15 cellular contexts compared by ENCODE assay signal in genomic region chr2:239286901-239287300, GRCh38.
A peak's percentile ranks its signal among the peaks of the same experiment; 100 is the strongest.
DNase-seq lines count a peak whose midpoint lies in the region; ATAC-seq and TF ChIP-seq lines count a peak whose summit lies in the region.
"Had no signal": no experiment of that assay in that cellular context is flagged by ENCODE, and none has a peak within 500 bp of the region (broad histone marks: within the 10 kb centered on the region; RNA-seq: fewer than 3 reads in every experiment).

No MANE protein-coding gene starts in this region.

- in situ Hi-C loops in IMR-90 (cut with MboI; ENCODE audit: low sequenced_read_pairs) = no loop called here

- H2BK120ac ChIP-seq in IMR-90 (ENCODE audit: low read depth, low read length) = peak overlapping the region; percentile 62

- no peak overlapping the region for H3K4me3 ChIP-seq in CD4-positive, alpha-beta memory T cell (ENCODE audit: low read length in 2 of 2)
- H3K4me3 ChIP-seq in IMR-90 (ENCODE audit: insufficient read depth, low read depth, low read length) (no peak overlapping the region), gastroesophageal sphincter (no peak overlapping the region)
- H3K4me3 ChIP-seq: hepatocyte had no signal

- dilution Hi-C loops in IMR-90 (cut with HindIII; ENCODE audit: low sequenced_read_pairs, unreplicated experiment) = no loop called here

- no peak overlapping the region for H4K5ac ChIP-seq in IMR-90 (ENCODE audit: low read depth, low read length)

- peak overlapping the region; percentile 22; the same call in 1 of the 2 replicates for H3K56ac ChIP-seq in IMR-90 (ENCODE audit: extremely low read depth, insufficient read depth, low read length)

- peak overlapping the region in 6 of 8 donors; percentile 37 to 88 (median 56) for H3K4me3 Mint-ChIP-seq in CD4-positive, alpha-beta memory T cell
- peak overlapping the region; percentile 6 for H3K4me3 Mint-ChIP-seq in neural crest cell
- H3K4me3 Mint-ChIP-seq: dendritic cell treated with granulocyte-macrophage colony-stimulating factor and Interleukin-4, amounts not matched to agents 40 ng/mL and 50 ng/mL, for 4 days had no signal

- H3K23ac ChIP-seq in IMR-90 (ENCODE audit: low read depth, low read length) = peak overlapping the region; percentile 84

- CTCF ChIA-PET in CD4-positive, alpha-beta memory T cell (lab: Charles Lee; ENCODE audit: partially characterized antibody) = interaction anchor here (2.1 to 4.6 kb wide), 2 partner anchors 9 to 11 kb away, joined by 8 to 24 read pairs; no protein-coding TSS in a partner anchor
- CTCF ChIA-PET in IMR-90 (lab: Yijun Ruan, JAX) = no interaction called here

- TF ChIP-seq CTCF in IMR-90 (conservative IDR thresholded peaks at IDR 0.05; ENCODE audit: low read depth, low read length) (no peak), gastroesophageal sphincter (IDR thresholded peaks at IDR 0.05) (no peak), neural crest cell (conservative IDR thresholded peaks at IDR 0.05) (no peak)

- peak overlapping the region; percentile 88 for H2AK5ac ChIP-seq in IMR-90 (ENCODE audit: low read depth, low read length)

- peaks cover 48 to 68% (median 56%) of the 10 kb centered on the region in 4 donors for H3K4me1 Mint-ChIP-seq in CD4-positive, alpha-beta memory T cell
- peaks cover 68% of the 10 kb centered on the region for H3K4me1 Mint-ChIP-seq in neural crest cell

- peaks cover 45 to 82% of the 10 kb centered on the region in 2 experiments for H3K79me1 ChIP-seq in IMR-90 (ENCODE audit: low read depth in 1 of 2, low read length in 2 of 2)

- TF ChIP-seq EP300 in gastroesophageal sphincter (IDR thresholded peaks at IDR 0.05) = no peak

- H2BK5ac ChIP-seq in IMR-90 (ENCODE audit: low read depth, low read length, poor library complexity, severe bottlenecking) = peak overlapping the region; percentile 17

- DNase-seq in CD4-positive, alpha-beta memory T cell = no peak
- DNase-seq in IMR-90 (no peak), neural crest cell (ENCODE audit: low read depth, low spot score) (no peak), SW 1271 (lab: John Stamatoyannopoulos, UW) (no peak), GM19238 (ENCODE audit: insufficient read length, low spot score) (no peak)
- DNase-seq: activated CD4-positive, alpha-beta T cell treated with anti-CD3 and anti-CD28 coated beads for 48 hours; DMS79; kidney glomerular epithelial cell; NCI-H2227 treated with DMSO at 0.1 percent for 48 hours; RPMI8226 had no signal

- no peaks in the 10 kb centered on the region for H3K27me3 ChIP-seq in CD4-positive, alpha-beta memory T cell (ENCODE audit: insufficient read depth, low read length)
- H3K27me3 ChIP-seq in IMR-90 (ENCODE audit: control insufficient read depth, insufficient read depth, low read length) (no peaks in the 10 kb centered on the region), gastroesophageal sphincter (no peaks in the 10 kb centered on the region)
- H3K27me3 ChIP-seq: hepatocyte had no signal

- 98% methylated on average over 5 of the region's 10 CpGs; no CpG with 5 or more reads in 1 of the 2 experiments for WGBS in IMR-90 (ENCODE audit: extremely low coverage in 2 of 2, insufficient read length in 1 of 2), 2 experiments
- WGBS in gastroesophageal sphincter (ENCODE audit: low coverage in 1 of 2), 2 donors = 82 to 94% methylated on average over 9 to 10 of the region's 10 CpGs

- ATAC-seq in IMR-90 (ENCODE audit: low read depth) = no peak
- ATAC-seq in gastroesophageal sphincter = no peak
- ATAC-seq in GM18870 (IDR thresholded peaks at IDR 0.05; ENCODE audit: unreplicated experiment) = no peak
- no peak for ATAC-seq in HG03280 (IDR thresholded peaks at IDR 0.05; ENCODE audit: unreplicated experiment)

- H3K4me1 ChIP-seq in CD4-positive, alpha-beta memory T cell (ENCODE audit: insufficient read depth, low read length) = peaks cover 70% of the 10 kb centered on the region
- H3K4me1 ChIP-seq in IMR-90 (ENCODE audit: control insufficient read depth, insufficient read depth, low read length) = peaks cover 43% of the 10 kb centered on the region
- peaks cover 0 to 95% (median 48%) of the 10 kb centered on the region in 3 donors for H3K4me1 ChIP-seq in gastroesophageal sphincter

- H3K18ac ChIP-seq in IMR-90 (ENCODE audit: low read depth, low read length) = 0 out of 2 replicates have a peak overlapping the region, but pooled peaks have one; percentile 71

- no peak overlapping the region; the same call in 1 of the 2 replicates for H3K4me2 ChIP-seq in IMR-90 (ENCODE audit: low read depth, low read length)

- peak overlapping the region; percentile 47; the same call in 2 of the 3 replicates for H2BK15ac ChIP-seq in IMR-90 (ENCODE audit: low read depth, low read length)

- no TSS peak for BruUV-seq in IMR-90 (replicated peaks; lab: Mats Ljungman, UMichigan)

- peak overlapping the region; percentile 37 to 71; a peak in 3 of 4 replicates for H4K8ac ChIP-seq in IMR-90 (ENCODE audit: low read depth in 2 of 2, low read length in 2 of 2)

- peaks cover 0 to 6% of the 10 kb centered on the region in 2 donors for H3K36me3 Mint-ChIP-seq in CD4-positive, alpha-beta memory T cell
- H3K36me3 Mint-ChIP-seq in neural crest cell (ENCODE audit: low read depth) = no peaks in the 10 kb centered on the region

- H3K14ac ChIP-seq in IMR-90 (replicated peaks; ENCODE audit: low read depth, low read length) = peak overlapping the region; percentile 73

- H3K4ac ChIP-seq in IMR-90 (ENCODE audit: low read depth, low read length) = peak overlapping the region; percentile 88

- no peak overlapping the region for H2AFZ ChIP-seq in IMR-90 (replicated peaks; ENCODE audit: low read length, poor library complexity)
- H2AFZ ChIP-seq: hepatocyte had no signal

- no peaks in the 10 kb centered on the region for H3K9me3 ChIP-seq in CD4-positive, alpha-beta memory T cell (ENCODE audit: control insufficient read depth in 1 of 2, low read length in 2 of 2)
- no peaks in the 10 kb centered on the region for H3K9me3 ChIP-seq in IMR-90 (ENCODE audit: control insufficient read depth, insufficient read depth, low read length)
- no peaks in the 10 kb centered on the region for H3K9me3 ChIP-seq in gastroesophageal sphincter

- intact Hi-C loops in CD4-positive, alpha-beta memory T cell (cut with micrococcal nuclease) = loop anchor here (5.0 kb wide), 1 partner anchor 40 kb away; no protein-coding TSS in a partner anchor
- intact Hi-C loops in IMR-90 (cut with micrococcal nuclease) = loop anchor here (5.0 kb wide), 1 partner anchor 60 kb away; no protein-coding TSS in a partner anchor

- peak overlapping the region; percentile 57 for H4K91ac ChIP-seq in IMR-90 (ENCODE audit: insufficient read depth, low read depth, low read length)

- peak overlapping the region; percentile 79 for H2BK20ac ChIP-seq in IMR-90 (ENCODE audit: low read depth, low read length)

- H3K36me3 ChIP-seq in CD4-positive, alpha-beta memory T cell (ENCODE audit: insufficient read depth, low read length) = no peaks in the 10 kb centered on the region
- H3K36me3 ChIP-seq in IMR-90 (ENCODE audit: control insufficient read depth, insufficient read depth, low read length) = no peaks in the 10 kb centered on the region
- no peaks in the 10 kb centered on the region for H3K36me3 ChIP-seq in gastroesophageal sphincter

- TF ChIP-seq RAD21 in IMR-90 (IDR thresholded peaks at IDR 0.05; ENCODE audit: low read length) = no peak

- POLR2A ChIA-PET in CD4-positive, alpha-beta memory T cell (lab: Charles Lee; ENCODE audit: partially characterized antibody) = interaction anchor here (2.4 to 6.0 kb wide), 4 partner anchors 8 to 20 kb away, joined by 13 to 55 read pairs (median 26); no protein-coding TSS in a partner anchor
- POLR2A ChIA-PET in IMR-90 (lab: Charles Lee; ENCODE audit: unreplicated experiment) = no interaction called here

- H3K9me1 ChIP-seq in IMR-90 (ENCODE audit: insufficient read depth, low read length) = peaks cover 24% of the 10 kb centered on the region

- no peaks in the 10 kb centered on the region for H4K20me1 ChIP-seq in IMR-90 (ENCODE audit: insufficient read depth, low read length)

- no peaks in the 10 kb centered on the region for H3K27me3 Mint-ChIP-seq in CD4-positive, alpha-beta memory T cell
- no peaks in the 10 kb centered on the region for H3K27me3 Mint-ChIP-seq in neural crest cell (ENCODE audit: low read depth)
- H3K27me3 Mint-ChIP-seq: dendritic cell treated with granulocyte-macrophage colony-stimulating factor and Interleukin-4, amounts not matched to agents 40 ng/mL and 50 ng/mL, for 4 days had no signal

- TF ChIP-seq POLR2A in IMR-90 (IDR thresholded peaks at IDR 0.05; ENCODE audit: low read depth, low read length) (no peak), gastroesophageal sphincter (IDR thresholded peaks at IDR 0.05) (no peak)

- H3K9me3 Mint-ChIP-seq in CD4-positive, alpha-beta memory T cell = no peaks in the 10 kb centered on the region
- H3K9me3 Mint-ChIP-seq in neural crest cell = no peaks in the 10 kb centered on the region
- H3K9me3 Mint-ChIP-seq: dendritic cell treated with granulocyte-macrophage colony-stimulating factor and Interleukin-4, amounts not matched to agents 40 ng/mL and 50 ng/mL, for 4 days had no signal

- H2AK9ac ChIP-seq in IMR-90 (replicated peaks; ENCODE audit: low read depth, low read length, poor library complexity) = no peak overlapping the region

- H3K27ac Mint-ChIP-seq in CD4-positive, alpha-beta memory T cell = peak overlapping the region in 6 of 7 donors; percentile 11 to 92 (median 74)
- no peak overlapping the region for H3K27ac Mint-ChIP-seq in neural crest cell (ENCODE audit: unreplicated experiment)
- H3K27ac Mint-ChIP-seq: dendritic cell treated with granulocyte-macrophage colony-stimulating factor and Interleukin-4, amounts not matched to agents 40 ng/mL and 50 ng/mL, for 4 days had no signal

- H3K27ac ChIP-seq in CD4-positive, alpha-beta memory T cell (ENCODE audit: low read depth, low read length) = no peak overlapping the region
- H3K27ac ChIP-seq in IMR-90 (ENCODE audit: insufficient read depth, low read length) (peak overlapping the region; percentile 75; the same call in 1 of the 2 replicates), gastroesophageal sphincter (peak overlapping the region in 3 of 4 donors; percentile 49 to 83 (median 77))

- H3K9ac ChIP-seq in IMR-90 (ENCODE audit: low read depth, low read length) = peak overlapping the region; percentile 21; the same call in 1 of the 2 replicates

TF ChIP-seq in IMR-90, 13 proteins besides CTCF, POLR2A, EP300 and RAD21 (continues in another document):
- TF ChIP-seq RCOR1 (IDR thresholded peaks at IDR 0.05; ENCODE audit: insufficient replicate concordance, low read length) (no peak), ELK1 (IDR thresholded peaks at IDR 0.05; ENCODE audit: borderline replicate concordance, low read depth, low read length) (no peak), MXI1 (IDR thresholded peaks at IDR 0.05; ENCODE audit: borderline replicate concordance, low read depth, low read length) (no peak), NFE2L2 (IDR thresholded peaks at IDR 0.05; ENCODE audit: low read depth, low read length) (no peak)
